Comparison of ENCODE assay signal across 8 cellular contexts in the genomic region with DNA sequence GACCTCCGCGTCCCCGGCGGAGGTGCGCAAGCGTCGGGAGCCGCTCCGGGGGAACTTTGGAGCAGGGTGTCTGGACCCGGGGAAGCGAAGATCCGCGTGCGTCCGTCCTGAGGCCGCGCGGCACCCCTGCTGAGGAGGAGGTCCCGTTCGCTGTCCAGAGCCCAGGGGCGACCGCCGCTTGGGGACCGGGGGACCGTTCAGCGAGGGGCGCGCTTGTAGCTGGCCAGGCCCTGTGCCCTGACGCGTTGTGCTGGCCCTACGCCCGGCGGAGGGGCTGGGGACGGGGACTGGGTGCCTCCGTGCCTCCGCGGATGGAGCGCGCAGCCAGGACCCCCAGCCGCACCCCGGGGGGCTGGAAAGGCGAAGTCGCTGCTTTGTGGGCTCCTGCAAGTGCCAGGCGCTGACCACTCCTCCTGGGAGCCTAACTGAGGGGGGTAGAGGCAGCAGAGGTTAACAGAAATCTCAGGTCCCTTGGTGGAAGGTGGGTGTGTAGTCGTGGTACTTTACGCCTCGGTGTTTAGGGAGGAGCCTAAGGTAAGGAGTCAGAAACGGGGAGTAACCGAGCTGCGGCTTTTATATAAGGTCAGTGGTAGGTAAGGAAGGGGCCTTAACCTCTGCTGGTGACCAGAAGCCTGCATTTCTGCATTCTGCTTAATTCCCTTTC. TPM values are rescaled to one million over a fixed set of nuclear protein-coding genes. Genes with fewer than 3 reads are reported as not detected.
A peak's percentile ranks its signal among the peaks of the same experiment; 100 is the strongest.
DNase-seq lines count a peak whose midpoint lies in the region; ATAC-seq and TF ChIP-seq lines count a peak whose summit lies in the region.

A gene (plus strand): TSS at position 605 of the 664 bp plus-strand sequence. CDS start 90,642 bp downstream, outside the sequence.

- H3K27ac ChIP-seq in VCaP (peak within 1 kb of the TSS; percentile 28; the same call in 1 of the 2 replicates), foreskin keratinocyte (no peak within 1 kb of the TSS)

- no peaks in the 10 kb centered on the region for H3K4me1 ChIP-seq in foreskin keratinocyte

- peaks cover 46% of the 10 kb centered on the region for H3K27me3 ChIP-seq in foreskin keratinocyte

- TF ChIP-seq CTCF in VCaP (conservative IDR thresholded peaks at IDR 0.05) (no peak), foreskin keratinocyte (conservative IDR thresholded peaks at IDR 0.05) (no peak), omental fat pad (IDR thresholded peaks at IDR 0.05) (no peak)

- ATAC-seq in foreskin keratinocyte (peak; percentile 69), omental fat pad (ENCODE audit: low FRiP score) (peak; percentile 77), GM19455 (IDR thresholded peaks at IDR 0.05; ENCODE audit: unreplicated experiment) (no peak)

- DNase-seq in activated gamma-delta T cell (lab: John Stamatoyannopoulos, UW) (peak; percentile 8), activated gamma-delta T cell treated with Interleukin-2 at 50 U/mL for 16 hours (no peak), foreskin keratinocyte (peak in 1 of 2 donors; percentile 32), omental fat pad (ENCODE audit: low spot score) (no peak), NCI-H345 (lab: John Stamatoyannopoulos, UW) (no peak), Kasumi-1 (lab: John Stamatoyannopoulos, UW) (no peak)

RNA-seq across cellular contexts. Expression of the gene that starts here (rescaled TPM):
- total RNA-seq in foreskin keratinocyte (0.63 and 0.71 TPM in 2 replicates), omental fat pad (100 to 1,000 TPM; 199 to 374 (median 218) TPM)
- polyA plus RNA-seq in foreskin keratinocyte, result 0.31 and 0.49 TPM in 2 replicates

Comparison
In these comparisons a context has a peak if more than half of its experiments do, and no peak if none do; other contexts are left out.
1. RNA of the gene that starts here (total RNA-seq): 199 to 374 TPM in omental fat pad; 0.63 to 0.71 TPM in foreskin keratinocyte; every median in the first group is over 100 times any median in the second.
2. Peak in ATAC-seq in foreskin keratinocyte; RNA of the gene not detected or under 1 TPM.